Comparison of ENCODE assay signal across 19 cellular contexts in the genomic region with DNA sequence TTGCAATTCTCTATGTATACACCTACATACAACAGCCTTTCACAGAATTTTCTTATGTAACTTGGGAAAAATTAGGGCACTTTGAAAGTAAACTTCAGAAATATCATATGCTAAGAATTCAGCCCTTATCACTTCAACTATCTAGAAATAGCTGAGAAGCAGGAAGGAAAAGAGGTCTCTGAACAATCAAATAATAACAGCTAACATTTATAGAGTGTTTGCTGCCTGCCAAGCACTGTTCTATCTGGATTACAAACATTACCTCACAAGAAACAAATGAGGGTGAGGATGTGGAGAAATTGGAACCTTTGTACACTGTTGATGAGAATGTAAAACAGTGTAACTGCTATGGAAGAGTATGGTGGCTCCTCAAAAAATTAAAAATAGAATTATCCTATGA. TPM values are rescaled to one million over a fixed set of nuclear protein-coding genes. Genes with fewer than 3 reads are reported as not detected.
"Had no signal": no experiment of that assay in that cellular context is flagged by ENCODE, and none has a peak within 500 bp of the region (broad histone marks: within the 10 kb centered on the region; RNA-seq: fewer than 3 reads in every experiment).

No MANE protein-coding gene starts in this region.

- DNase-seq: effector memory CD8-positive, alpha-beta T cell; esophagus squamous epithelium; foreskin fibroblast; kidney; left cardiac atrium; mucosa of descending colon; naive thymus-derived CD8-positive, alpha-beta T cell; posterior cingulate gyrus; right cardiac atrium; small intestine; stimulated activated CD4-positive, alpha-beta T cell treated with anti-CD3 and anti-CD28 coated beads, Interleukin-12 subunit alpha, Interleukin-12 subunit beta, amount 100 ng/mL, for 4 hours; trophoblast cell had no signal

- H3K36me3 ChIP-seq: gastroesophageal sphincter had no signal

- ATAC-seq: effector memory CD8-positive, alpha-beta T cell; gastroesophageal sphincter; left cardiac atrium; mucosa of descending colon; naive thymus-derived CD8-positive, alpha-beta T cell; right cardiac atrium had no signal

- H3K27ac ChIP-seq: esophagus squamous epithelium, gastroesophageal sphincter, hepatocyte had no signal

- H3K27me3 ChIP-seq: esophagus squamous epithelium, gastroesophageal sphincter, hepatocyte had no signal

- H3K9me3 ChIP-seq: esophagus squamous epithelium, gastroesophageal sphincter, mucosa of descending colon had no signal

- FAIRE-seq: kidney, small intestine, urothelium cell line had no signal

- H3K4me3 ChIP-seq: esophagus squamous epithelium, gastroesophageal sphincter, hepatocyte, mucosa of descending colon had no signal

RNA-seq across cellular contexts. Expression of a gene that starts 44.0 kb away (rescaled TPM):
- total RNA-seq: epithelial cell of proximal tubule; esophagus squamous epithelium; gastroesophageal sphincter; hepatocyte; kidney; left cardiac atrium; liver; mucosa of descending colon; naive thymus-derived CD8-positive, alpha-beta T cell; osteocyte had no signal
- polyA plus RNA-seq: hepatocyte; liver; naive thymus-derived CD8-positive, alpha-beta T cell; neural cell; small intestine had no signal
